12 cellular contexts compared by ENCODE assay signal in the genomic region with DNA sequence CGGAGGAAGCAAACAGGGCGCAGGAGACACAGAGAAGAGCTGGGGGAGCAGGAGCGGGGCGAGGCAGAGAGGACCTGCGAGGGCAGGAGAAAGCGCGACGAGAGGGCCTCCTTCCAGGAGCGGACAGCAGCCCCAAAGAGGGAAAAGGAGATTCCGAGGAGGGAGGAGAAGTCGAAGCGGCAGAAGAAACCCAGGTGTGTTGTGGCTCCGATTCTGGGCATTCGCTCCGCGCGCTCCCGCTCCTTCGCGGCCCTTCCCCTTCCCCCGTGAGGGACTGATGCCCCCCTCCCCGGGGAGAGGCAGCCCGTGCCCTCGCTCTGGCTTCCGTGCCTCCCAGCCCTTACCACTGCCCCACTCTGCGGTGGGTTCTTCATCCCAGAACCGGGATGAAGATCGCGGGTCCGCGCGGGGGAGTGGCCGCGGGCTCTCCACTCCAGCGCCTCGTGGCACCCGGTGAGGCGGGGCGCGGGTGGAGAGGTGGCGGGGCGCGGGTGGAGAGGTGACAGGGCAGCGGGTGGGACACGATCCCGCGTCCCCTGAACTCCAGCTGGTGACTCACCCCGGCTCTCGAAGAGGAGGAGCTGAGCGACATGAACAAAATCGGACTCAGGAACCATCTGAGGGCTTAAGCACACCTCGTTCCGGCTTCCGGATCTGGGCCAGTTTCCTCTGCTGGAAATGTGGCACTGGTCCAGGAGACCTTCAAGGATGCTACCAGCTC. TPM values are rescaled to one million over a fixed set of nuclear protein-coding genes. Genes with fewer than 3 reads are reported as not detected.
DNase-seq lines count a peak whose midpoint lies in the region; ATAC-seq, FAIRE-seq and TF ChIP-seq lines count a peak whose summit lies in the region.
"Had no signal": no experiment of that assay in that cellular context is flagged by ENCODE, and none has a peak within 500 bp of the region (broad histone marks: within the 10 kb centered on the region; RNA-seq: fewer than 3 reads in every experiment).

No MANE protein-coding gene starts in this region.

- TF ChIP-seq EP300 in stomach (IDR thresholded peaks at IDR 0.05), result no peak

- H3K36me3 ChIP-seq in stomach, result no peaks in the 10 kb centered on the region

- WGBS in stomach, 5 donors, result 4 to 11% (median 4%) methylated on average over 33 to 54 of the region's 54 CpGs

- in situ Hi-C loops in astrocyte of the cerebellum (cut with HindIII; ENCODE audit: low sequenced_read_pairs), result no loop called here

- FAIRE-seq in D721Med (lab: Jason Lieb, UNC), result no peak
- FAIRE-seq: GM12891 had no signal

- TF ChIP-seq CTCF in astrocyte of the cerebellum (IDR thresholded peaks at IDR 0.05; ENCODE audit: low read depth, low read length, missing control alignments) (no peak), stomach (IDR thresholded peaks at IDR 0.05) (no peak), D721Med (IDR thresholded peaks at IDR 0.05; ENCODE audit: insufficient read depth, missing control alignments) (no peak)

- intact Hi-C loops in stomach (cut with DNase I; ENCODE audit: low total_unique reads), result no loop called here

- H3K4me3 ChIP-seq in astrocyte of the cerebellum (ENCODE audit: low read depth, low read length) (peak overlapping the region; percentile 19), stomach (peak overlapping the region; percentile 27 to 35 (median 31))

- peaks cover 8 to 14% (median 10%) of the 10 kb centered on the region in 4 donors for H3K4me1 ChIP-seq in stomach

- ATAC-seq in HG02973 (IDR thresholded peaks at IDR 0.05; ENCODE audit: unreplicated experiment), result no peak

- no peaks in the 10 kb centered on the region for H3K9me3 ChIP-seq in stomach

- H3K27ac ChIP-seq in stomach, result no peak overlapping the region

- peaks cover 5 to 90% (median 49%) of the 10 kb centered on the region in 3 donors for H3K27me3 ChIP-seq in stomach

- DNase-seq in NCI-H2227 (lab: John Stamatoyannopoulos, UW; ENCODE audit: unreplicated experiment) (peak; percentile 37), NCI-H2227 treated with DMSO at 0.1 percent for 48 hours (lab: John Stamatoyannopoulos, UW) (no peak), astrocyte of the cerebellum (ENCODE audit: low read depth) (no peak), iPS-NIHi11 (ENCODE audit: low spot score) (peak; percentile 54), stomach (no peak), D721Med (ENCODE audit: insufficient read length, low spot score) (no peak), midbrain (lab: John Stamatoyannopoulos, UW) (no peak)
- DNase-seq: NCI-H510A; stimulated activated CD4-positive, alpha-beta T cell treated with anti-CD3 and anti-CD28 coated beads, Interleukin-4, amount 100 ng/mL, for 4 hours had no signal

- TF ChIP-seq POLR2A in stomach (IDR thresholded peaks at IDR 0.05), result no peak

RNA-seq across cellular contexts. Expression of gene TMC2, which starts 22.4 kb away (rescaled TPM):
- total RNA-seq in stomach, result not detected
- under 1 TPM in 1 of 3 donors, not detected in 2; 0.03 TPM for polyA plus RNA-seq in stomach
- total RNA-seq: HT1080 had no signal

RNA-seq across cellular contexts. Expression of gene ZNF343, which starts 50.0 kb away (rescaled TPM):
- 10 to 100 TPM in 2 of 5 donors, 1 to 10 TPM in 2, under 1 TPM in 1; 0.58 to 14.3 (median 8.5) TPM for total RNA-seq in stomach
- polyA plus RNA-seq in stomach, result 1 to 10 TPM; 3.7 to 4.4 (median 4.4) TPM

Comparison
In these comparisons a context has a peak if more than half of its experiments do, and no peak if none do; other contexts are left out.
1. DNase-seq: peak in NCI-H2227 (single experiment) and iPS-NIHi11 (single experiment); none in NCI-H2227 treated with DMSO at 0.1 percent for 48 hours (single experiment), astrocyte of the cerebellum (single experiment), stomach (single experiment), D721Med (single experiment) and midbrain (single experiment).